12 cellular contexts compared by ENCODE assay signal in the genomic region with DNA sequence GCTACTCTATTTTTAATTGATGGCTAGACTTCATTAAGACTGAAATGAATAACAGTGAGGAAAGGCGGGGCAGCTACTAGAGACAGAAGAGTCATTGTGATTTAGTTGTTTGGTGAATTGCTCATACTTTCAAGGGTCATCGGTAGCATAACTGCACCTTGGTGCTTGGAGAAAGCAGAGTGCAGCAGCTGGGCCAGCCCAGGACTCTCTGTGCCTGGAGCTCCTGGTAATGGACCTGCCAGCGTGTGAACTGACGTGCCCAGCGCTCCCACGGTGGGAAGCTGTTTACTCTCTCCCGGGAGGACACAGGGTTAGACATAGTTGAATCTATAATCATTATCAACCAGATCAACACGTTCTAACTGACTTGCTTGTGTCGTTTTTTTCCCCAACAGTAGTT. TPM values are rescaled to one million over a fixed set of nuclear protein-coding genes. Genes with fewer than 3 reads are reported as not detected.
DNase-seq lines count a peak whose midpoint lies in the region; ATAC-seq and TF ChIP-seq lines count a peak whose summit lies in the region.
"Had no signal": no experiment of that assay in that cellular context is flagged by ENCODE, and none has a peak within 500 bp of the region (broad histone marks: within the 10 kb centered on the region; RNA-seq: fewer than 3 reads in every experiment).

No MANE protein-coding gene starts in this region.

- peak; percentile 39 for DNase-seq in NCI-H526 treated with DMSO at 0.1 percent for 48 hours (lab: John Stamatoyannopoulos, UW)
- peak; percentile 79 for DNase-seq in mesenchymal stem cell
- no peak for DNase-seq in ecto neural progenitor cell (ENCODE audit: low spot score)
- DNase-seq in hippocampal formation (lab: John Stamatoyannopoulos, UW): no peak
- no peak for DNase-seq in GDM1 (lab: John Stamatoyannopoulos, UW)
- DNase-seq: activated B cell treated with CpG ODN at 0.5 μM for 24 hours; activated naive CD8-positive, alpha-beta T cell treated with anti-CD3 and anti-CD28 coated beads, Interleukin-2, amount 10 ng/mL, durations not matched to agents 7 days and 5 days; NCI-H2081 treated with DMSO at 0.1 percent for 48 hours had no signal

- H2AFZ ChIP-seq in mesenchymal stem cell (ENCODE audit: low read depth, low read length): no peak overlapping the region
- H2AFZ ChIP-seq: parathyroid adenoma had no signal

- H2BK12ac ChIP-seq in mesenchymal stem cell (ENCODE audit: low read length in 2 of 2): peak overlapping the region in 1 of 2 experiments; percentile 95

- no peak overlapping the region for H4K8ac ChIP-seq in mesenchymal stem cell (ENCODE audit: low read length)

- H3K9me3 ChIP-seq in endocrine pancreas (ENCODE audit: control insufficient read depth, low read length): no peaks in the 10 kb centered on the region
- no peaks in the 10 kb centered on the region for H3K9me3 ChIP-seq in mesenchymal stem cell (ENCODE audit: control insufficient read depth, low read length)

- no peak overlapping the region for H2BK120ac ChIP-seq in mesenchymal stem cell (ENCODE audit: low read depth, low read length)

- peak overlapping the region; percentile 65 for H3K4me3 ChIP-seq in endocrine pancreas (ENCODE audit: control insufficient read depth, insufficient read depth, low read length)
- H3K4me3 ChIP-seq in mesenchymal stem cell (ENCODE audit: insufficient read depth in 1 of 2, low read depth in 1 of 2, low read length in 2 of 2): peak overlapping the region in 1 of 2 experiments; percentile 49

- no peak overlapping the region for H2AK5ac ChIP-seq in mesenchymal stem cell (ENCODE audit: low read length, severe bottlenecking)

- H3K79me1 ChIP-seq in mesenchymal stem cell (replicated peaks; ENCODE audit: low read length, poor library complexity, severe bottlenecking): peaks cover 7% of the 10 kb centered on the region

- H3K4ac ChIP-seq in mesenchymal stem cell (ENCODE audit: low read depth in 1 of 2, low read length in 2 of 2): peak overlapping the region in 1 of 2 experiments; percentile 60

- no peak for ATAC-seq in HG03039 (IDR thresholded peaks at IDR 0.05; ENCODE audit: unreplicated experiment)

- H3K23ac ChIP-seq in mesenchymal stem cell (ENCODE audit: low read length in 2 of 2): no peak overlapping the region

- H3K9ac ChIP-seq in endocrine pancreas (ENCODE audit: control insufficient read depth, insufficient read depth, low read length) (no peak overlapping the region), mesenchymal stem cell (ENCODE audit: low read length) (peak overlapping the region; percentile 84)
- H3K9ac ChIP-seq: parathyroid adenoma had no signal

- no peak overlapping the region for H2BK15ac ChIP-seq in mesenchymal stem cell (ENCODE audit: low read depth, poor library complexity, severe bottlenecking)

- peak overlapping the region in 1 of 2 experiments; percentile 98 for H3K18ac ChIP-seq in mesenchymal stem cell (ENCODE audit: low read depth in 1 of 2, low read length in 2 of 2)

- H3K27ac ChIP-seq in 22Rv1: peak overlapping the region; percentile 36; the same call in 1 of the 2 replicates
- H3K27ac ChIP-seq in mesenchymal stem cell (ENCODE audit: low read length, poor library complexity, severe bottlenecking): no peak overlapping the region
- H3K27ac ChIP-seq: parathyroid adenoma had no signal

- H3K27me3 ChIP-seq in endocrine pancreas (ENCODE audit: control insufficient read depth, insufficient read depth, low read length) (no peaks in the 10 kb centered on the region), mesenchymal stem cell (ENCODE audit: control insufficient read depth in 1 of 2, insufficient read depth in 1 of 2, low read length in 2 of 2) (no peaks in the 10 kb centered on the region)

- TF ChIP-seq CTCF in 22Rv1 (IDR thresholded peaks at IDR 0.05): no peak

- peaks cover 42% of the 10 kb centered on the region for H3K4me1 ChIP-seq in endocrine pancreas (ENCODE audit: control insufficient read depth, insufficient read depth, low read length)
- H3K4me1 ChIP-seq in mesenchymal stem cell (ENCODE audit: control insufficient read depth, insufficient read depth, low read depth, low read length): peaks cover 2% of the 10 kb centered on the region
- H3K4me1 ChIP-seq: parathyroid adenoma had no signal

- H3K4me2 ChIP-seq in mesenchymal stem cell (ENCODE audit: low read length, poor library complexity, severe bottlenecking): peak overlapping the region; percentile 30

- peak overlapping the region; percentile 16 for H4K91ac ChIP-seq in mesenchymal stem cell (ENCODE audit: low read length)

- H3K36me3 ChIP-seq in endocrine pancreas (ENCODE audit: control insufficient read depth, insufficient read depth, low read length) (no peaks in the 10 kb centered on the region), mesenchymal stem cell (ENCODE audit: control insufficient read depth in 1 of 2, insufficient read depth in 2 of 2, low read depth in 1 of 2, low read length in 2 of 2) (peaks cover 0 to 18% of the 10 kb centered on the region in 2 experiments)

- H2BK5ac ChIP-seq in mesenchymal stem cell (ENCODE audit: low read depth, low read length, poor library complexity, severe bottlenecking): no peak overlapping the region

- peak overlapping the region in 1 of 2 experiments; percentile 77 for H3K14ac ChIP-seq in mesenchymal stem cell (ENCODE audit: low read length in 2 of 2)

- WGBS in mesenchymal stem cell: 67% methylated on average over 7 of the region's 9 CpGs

RNA-seq across cellular contexts. Expression of a gene that starts 42.9 kb away (rescaled TPM):
- 32.8 TPM for polyA plus RNA-seq in mesenchymal stem cell (2013, experiment 1 of 2)
- 33.7 TPM for polyA plus RNA-seq in mesenchymal stem cell (2013, experiment 2 of 2)

Comparison
In these comparisons a context has a peak if more than half of its experiments do, and no peak if none do; other contexts are left out.
1. DNase-seq: peak in NCI-H526 treated with DMSO at 0.1 percent for 48 hours (single experiment) and mesenchymal stem cell (single experiment); none in ecto neural progenitor cell (single experiment), hippocampal formation (0 of 2) and GDM1 (single experiment).